Comparison of ENCODE assay signal across 9 cellular contexts in genomic region chrX:104922206-104922621, GRCh38.
A peak's percentile ranks its signal among the peaks of the same experiment; 100 is the strongest.
DNase-seq lines count a peak whose midpoint lies in the region; ATAC-seq lines count a peak whose summit lies in the region.
"Had no signal": no experiment of that assay in that cellular context is flagged by ENCODE, and none has a peak within 500 bp of the region (broad histone marks: within the 10 kb centered on the region; RNA-seq: fewer than 3 reads in every experiment).

No MANE protein-coding gene starts in this region.

- no peaks in the 10 kb centered on the region for H3K4me1 Mint-ChIP-seq in activated CD4-positive, alpha-beta T cell treated with anti-CD3 and anti-CD28 coated beads, Interleukin-2, amount 10 ng/mL, durations not matched to agents 24 days and 14 days
- no peaks in the 10 kb centered on the region for H3K4me1 Mint-ChIP-seq in effector memory CD8-positive, alpha-beta T cell (ENCODE audit: low read depth in 2 of 2)
- no peaks in the 10 kb centered on the region for H3K4me1 Mint-ChIP-seq in stimulated activated memory B cell treated with anti-CD40 and anti-IgM and Interleukin-4, amounts not matched to agents 10 μg/mL and 1 μg/mL and 100 μg/mL, for 72 hours
- H3K4me1 Mint-ChIP-seq: activated naive CD4-positive, alpha-beta T cell treated with anti-CD3 and anti-CD28 coated beads, Interleukin-2, amount 50 U/mL, for 24 hours had no signal

- H3K9me3 Mint-ChIP-seq in activated CD4-positive, alpha-beta T cell treated with anti-CD3 and anti-CD28 coated beads, Interleukin-2, amount 10 ng/mL, durations not matched to agents 24 days and 14 days: no peaks in the 10 kb centered on the region
- H3K9me3 Mint-ChIP-seq in effector memory CD8-positive, alpha-beta T cell: no peaks in the 10 kb centered on the region
- H3K9me3 Mint-ChIP-seq in stimulated activated memory B cell treated with anti-CD40 and anti-IgM and Interleukin-4, amounts not matched to agents 10 μg/mL and 1 μg/mL and 100 μg/mL, for 72 hours: peaks cover 3% of the 10 kb centered on the region
- H3K9me3 Mint-ChIP-seq: activated naive CD4-positive, alpha-beta T cell treated with anti-CD3 and anti-CD28 coated beads, Interleukin-2, amount 50 U/mL, for 24 hours had no signal

- peak; percentile 65 for DNase-seq in COLO829 (ENCODE audit: low spot score)
- peak; percentile 3 for DNase-seq in NCI-H510A (lab: John Stamatoyannopoulos, UW)
- DNase-seq in activated CD4-positive, alpha-beta T cell treated with anti-CD3 and anti-CD28 coated beads, Interleukin-2, amount 10 ng/mL, durations not matched to agents 24 days and 14 days: peak; percentile 87
- peak; percentile 1 to 4 (median 2) for DNase-seq in effector memory CD8-positive, alpha-beta T cell
- peak; percentile 66 for DNase-seq in mucosa of gallbladder (ENCODE audit: low spot score)

- no peak overlapping the region for H3K27ac Mint-ChIP-seq in activated CD4-positive, alpha-beta T cell treated with anti-CD3 and anti-CD28 coated beads, Interleukin-2, amount 10 ng/mL, durations not matched to agents 24 days and 14 days
- H3K27ac Mint-ChIP-seq in effector memory CD8-positive, alpha-beta T cell: no peak overlapping the region
- H3K27ac Mint-ChIP-seq in stimulated activated memory B cell treated with anti-CD40 and anti-IgM and Interleukin-4, amounts not matched to agents 10 μg/mL and 1 μg/mL and 100 μg/mL, for 72 hours: no peak overlapping the region
- H3K27ac Mint-ChIP-seq: activated naive CD4-positive, alpha-beta T cell treated with anti-CD3 and anti-CD28 coated beads, Interleukin-2, amount 50 U/mL, for 24 hours had no signal

- H3K36me3 Mint-ChIP-seq in activated CD4-positive, alpha-beta T cell treated with anti-CD3 and anti-CD28 coated beads, Interleukin-2, amount 10 ng/mL, durations not matched to agents 24 days and 14 days (ENCODE audit: low read depth): no peaks in the 10 kb centered on the region
- H3K36me3 Mint-ChIP-seq in effector memory CD8-positive, alpha-beta T cell (ENCODE audit: insufficient read depth): no peaks in the 10 kb centered on the region
- no peaks in the 10 kb centered on the region for H3K36me3 Mint-ChIP-seq in stimulated activated memory B cell treated with anti-CD40 and anti-IgM and Interleukin-4, amounts not matched to agents 10 μg/mL and 1 μg/mL and 100 μg/mL, for 72 hours
- H3K36me3 Mint-ChIP-seq: activated naive CD4-positive, alpha-beta T cell treated with anti-CD3 and anti-CD28 coated beads, Interleukin-2, amount 50 U/mL, for 24 hours had no signal

- H3K4me3 Mint-ChIP-seq in activated CD4-positive, alpha-beta T cell treated with anti-CD3 and anti-CD28 coated beads, Interleukin-2, amount 10 ng/mL, durations not matched to agents 24 days and 14 days: no peak overlapping the region
- H3K4me3 Mint-ChIP-seq in effector memory CD8-positive, alpha-beta T cell: no peak overlapping the region
- H3K4me3 Mint-ChIP-seq in stimulated activated memory B cell treated with anti-CD40 and anti-IgM and Interleukin-4, amounts not matched to agents 10 μg/mL and 1 μg/mL and 100 μg/mL, for 72 hours: no peak overlapping the region
- H3K4me3 Mint-ChIP-seq: activated naive CD4-positive, alpha-beta T cell treated with anti-CD3 and anti-CD28 coated beads, Interleukin-2, amount 50 U/mL, for 24 hours had no signal

- H3K27me3 Mint-ChIP-seq in activated CD4-positive, alpha-beta T cell treated with anti-CD3 and anti-CD28 coated beads, Interleukin-2, amount 10 ng/mL, durations not matched to agents 24 days and 14 days: no peaks in the 10 kb centered on the region
- H3K27me3 Mint-ChIP-seq in effector memory CD8-positive, alpha-beta T cell: no peaks in the 10 kb centered on the region
- no peaks in the 10 kb centered on the region for H3K27me3 Mint-ChIP-seq in stimulated activated memory B cell treated with anti-CD40 and anti-IgM and Interleukin-4, amounts not matched to agents 10 μg/mL and 1 μg/mL and 100 μg/mL, for 72 hours

- ATAC-seq in GM19438 (IDR thresholded peaks at IDR 0.05; ENCODE audit: low read depth, unreplicated experiment): peak; percentile 99
- peak; percentile 98 for ATAC-seq in HG03442 (IDR thresholded peaks at IDR 0.05; ENCODE audit: unreplicated experiment)
- ATAC-seq in effector memory CD8-positive, alpha-beta T cell (replicated peaks): peak; percentile 73
- ATAC-seq in stimulated activated memory B cell treated with anti-CD40 and anti-IgM and Interleukin-4, amounts not matched to agents 10 μg/mL and 1 μg/mL and 100 μg/mL, for 72 hours: peak; percentile 51

- intact Hi-C loops in activated CD4-positive, alpha-beta T cell treated with anti-CD3 and anti-CD28 coated beads, Interleukin-2, amount 10 ng/mL, durations not matched to agents 24 days and 14 days (cut with micrococcal nuclease): no loop called here

Comparison
In these comparisons a context has a peak if more than half of its experiments do, and no peak if none do; other contexts are left out.
1. Peak in every context shown above with its lines: DNase-seq and ATAC-seq.
2. DNase-seq: peak in every context shown above with its lines; median percentile 87 in activated CD4-positive, alpha-beta T cell treated with anti-CD3 and anti-CD28 coated beads, Interleukin-2, amount 10 ng/mL, durations not matched to agents 24 days and 14 days; 66 in mucosa of gallbladder; 65 in COLO829; 3 in NCI-H510A; 2 in effector memory CD8-positive, alpha-beta T cell.